12 cellular contexts compared by ENCODE assay signal in the genomic region with DNA sequence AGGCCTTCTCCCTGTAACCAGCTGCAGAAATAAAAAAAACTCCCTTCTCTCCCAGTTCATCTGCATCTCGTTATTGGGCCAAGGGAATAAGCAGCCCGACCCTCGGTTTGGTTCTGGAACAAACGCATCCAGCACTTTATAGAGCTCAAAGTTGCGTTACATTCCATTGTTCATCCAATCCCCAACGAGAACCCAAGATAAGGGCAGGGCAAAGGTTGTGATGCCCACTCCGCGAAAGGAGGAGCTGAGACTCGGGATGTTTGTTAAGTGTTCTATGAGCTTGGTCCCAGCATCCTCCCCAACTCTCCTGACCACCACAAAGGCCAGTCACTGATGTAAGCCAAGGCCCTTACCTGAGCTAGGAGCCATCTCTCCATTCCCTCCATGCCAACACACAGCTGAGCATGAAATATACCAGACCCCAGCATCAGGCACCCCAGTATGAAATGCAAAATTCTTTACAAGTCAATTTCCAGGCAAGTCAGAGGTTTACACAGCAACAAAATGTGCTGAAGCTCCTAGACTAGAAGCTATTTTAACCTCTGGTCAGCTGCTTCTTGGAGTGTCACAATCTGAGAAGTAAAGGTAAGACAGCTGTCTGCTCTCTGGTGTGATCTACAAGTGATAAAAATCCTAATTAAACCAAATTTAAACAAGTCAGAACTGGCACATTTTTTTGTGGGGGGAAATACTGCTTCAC. TPM values are rescaled to one million over a fixed set of nuclear protein-coding genes. Genes with fewer than 3 reads are reported as not detected.
DNase-seq lines count a peak whose midpoint lies in the region; ATAC-seq and TF ChIP-seq lines count a peak whose summit lies in the region.
"Had no signal": no experiment of that assay in that cellular context is flagged by ENCODE, and none has a peak within 500 bp of the region (broad histone marks: within the 10 kb centered on the region; RNA-seq: fewer than 3 reads in every experiment).

No MANE protein-coding gene starts in this region.

- H3K27ac ChIP-seq in SU-DHL-6 (ENCODE audit: low read depth, low read length) (peak overlapping the region; percentile 19; the same call in 1 of the 2 replicates), psoas muscle (peak overlapping the region; percentile 78)
- H3K27ac ChIP-seq: SJSA1 had no signal

- POLR2A ChIA-PET in Caco-2 (lab: Charles Lee), result interaction anchor here (1.1 to 1.6 kb wide), 2 partner anchors 18 to 21 kb away, joined by 8 to 14 read pairs; a partner anchor contains a TSS

- H3K36me3 Mint-ChIP-seq in Caco-2 (ENCODE audit: insufficient read depth, unreplicated experiment), result peaks cover 74% of the 10 kb centered on the region
- peaks cover 21% of the 10 kb centered on the region for H3K36me3 Mint-ChIP-seq in endothelial cell (ENCODE audit: low read depth, unreplicated experiment)

- H3K27ac Mint-ChIP-seq in Caco-2 (ENCODE audit: unreplicated experiment) (peak overlapping the region; percentile 73), endothelial cell (ENCODE audit: unreplicated experiment) (peak overlapping the region; percentile 77)

- intact Hi-C loops in Caco-2 (cut with micrococcal nuclease; ENCODE audit: unreplicated experiment) (no loop called here), psoas muscle (cut with DNase I) (no loop called here)

- H4K20me1 ChIP-seq in SU-DHL-6 (ENCODE audit: low read depth, low read length), result peaks cover 31% of the 10 kb centered on the region; the same call in 1 of the 2 replicates

- H3K4me1 ChIP-seq in Caco-2, result peaks cover 76% of the 10 kb centered on the region
- peaks cover 68% of the 10 kb centered on the region for H3K4me1 ChIP-seq in psoas muscle
- H3K4me1 ChIP-seq: SJSA1 had no signal

- H3K9me3 Mint-ChIP-seq in Caco-2 (ENCODE audit: unreplicated experiment) (no peaks in the 10 kb centered on the region), endothelial cell (ENCODE audit: unreplicated experiment) (no peaks in the 10 kb centered on the region)

- H3K36me3 ChIP-seq in Caco-2 (ENCODE audit: control insufficient read depth, insufficient read depth, low read length), result no peaks in the 10 kb centered on the region
- no peaks in the 10 kb centered on the region for H3K36me3 ChIP-seq in SU-DHL-6 (ENCODE audit: low read length)
- H3K36me3 ChIP-seq in psoas muscle (ENCODE audit: insufficient read depth in 1 of 2, low read depth in 1 of 2), result no peaks in the 10 kb centered on the region
- H3K36me3 ChIP-seq: MG63, SJSA1 had no signal

- H3K9ac ChIP-seq in SU-DHL-6 (ENCODE audit: low read length), result no peak overlapping the region

- H3K27me3 Mint-ChIP-seq in Caco-2 (ENCODE audit: insufficient read depth, unreplicated experiment) (no peaks in the 10 kb centered on the region), endothelial cell (ENCODE audit: unreplicated experiment) (peaks cover 10% of the 10 kb centered on the region)

- no peaks in the 10 kb centered on the region; the same call in 1 of the 2 replicates for H3F3A ChIP-seq in SU-DHL-6 (ENCODE audit: insufficient read depth)

- TF ChIP-seq CTCF in Caco-2 (IDR thresholded peaks at IDR 0.05; ENCODE audit: insufficient read depth in 1 of 2, low read depth in 1 of 2, low read length in 1 of 2, severe bottlenecking in 1 of 2, unreplicated experiment in 1 of 2), result no peak
- TF ChIP-seq CTCF in SU-DHL-6 (IDR thresholded peaks at IDR 0.05; ENCODE audit: insufficient read depth, low read length, poor library complexity, severe bottlenecking), result no peak
- TF ChIP-seq CTCF in endothelial cell (IDR thresholded peaks at IDR 0.05; ENCODE audit: unreplicated experiment), result no peak
- TF ChIP-seq CTCF in psoas muscle (IDR thresholded peaks at IDR 0.05), result no peak

- no peaks in the 10 kb centered on the region for H3K9me3 ChIP-seq in Caco-2
- H3K9me3 ChIP-seq in SU-DHL-6 (ENCODE audit: insufficient read depth, low read length), result no peaks in the 10 kb centered on the region
- no peaks in the 10 kb centered on the region for H3K9me3 ChIP-seq in psoas muscle
- H3K9me3 ChIP-seq: MG63, SJSA1 had no signal

- H3K4me1 Mint-ChIP-seq in Caco-2 (ENCODE audit: low read depth, unreplicated experiment) (peaks cover 54% of the 10 kb centered on the region), endothelial cell (ENCODE audit: unreplicated experiment) (peaks cover 38% of the 10 kb centered on the region)

- BruUV-seq in Caco-2 (replicated peaks; lab: Mats Ljungman, UMichigan), result no TSS peak

- peak in 1 of 2 experiments; percentile 47 for DNase-seq in Caco-2
- DNase-seq in endothelial cell (ENCODE audit: low spot score), result no peak
- no peak for DNase-seq in psoas muscle
- no peak for DNase-seq in SIG-M5 treated with dmso at 0.1 percent for 504 hours (lab: John Stamatoyannopoulos, UW; ENCODE audit: unreplicated experiment)
- DNase-seq in nucleus accumbens (lab: John Stamatoyannopoulos, UW), result no peak
- no peak for DNase-seq in Ammon's horn (ENCODE audit: low spot score)
- DNase-seq: aorta, MG63, NCI-H524 had no signal

- peaks cover 98% of the 10 kb centered on the region for H3K79me2 ChIP-seq in SU-DHL-6 (ENCODE audit: insufficient read depth, low read length)

- H3K9me2 ChIP-seq in SU-DHL-6 (replicated peaks; ENCODE audit: insufficient read depth, low read length), result no peaks in the 10 kb centered on the region

- peak in 2 of 4 donors; percentile 55 to 65 for ATAC-seq in psoas muscle
- ATAC-seq in GM19452 (IDR thresholded peaks at IDR 0.05; ENCODE audit: unreplicated experiment), result no peak

- CTCF ChIA-PET in Caco-2 (lab: Charles Lee), result interaction anchor here (0.6 to 1.4 kb wide), 7 partner anchors 9 to 274 kb away, joined by 3 to 10 read pairs (median 4); a partner anchor contains a TSS

- H3K27me3 ChIP-seq in Caco-2 (replicated peaks; ENCODE audit: control insufficient read depth, insufficient read depth, low read length) (no peaks in the 10 kb centered on the region), SU-DHL-6 (ENCODE audit: low read length) (no peaks in the 10 kb centered on the region), psoas muscle (ENCODE audit: insufficient read depth in 3 of 3, low read length in 2 of 3) (no peaks in the 10 kb centered on the region)
- H3K27me3 ChIP-seq: MG63, SJSA1 had no signal

- H3K4me3 ChIP-seq in Caco-2 (ENCODE audit: low read depth, low read length) (no peak overlapping the region), SU-DHL-6 (ENCODE audit: insufficient read depth, low read length, poor library complexity, severe bottlenecking) (no peak overlapping the region), psoas muscle (no peak overlapping the region)
- H3K4me3 ChIP-seq: MG63, SJSA1 had no signal

- WGBS in psoas muscle, 3 donors, result 65 to 71% (median 69%) methylated on average over 9 of the region's 9 CpGs

- no peak overlapping the region for H3K4me2 ChIP-seq in SU-DHL-6 (ENCODE audit: low read depth, low read length, poor library complexity, severe bottlenecking)

- H3K4me3 Mint-ChIP-seq in Caco-2 (ENCODE audit: unreplicated experiment), result peak overlapping the region; percentile 7
- H3K4me3 Mint-ChIP-seq in endothelial cell (ENCODE audit: unreplicated experiment), result no peak overlapping the region

- no peak overlapping the region for H2AFZ ChIP-seq in SU-DHL-6 (ENCODE audit: low read depth, low read length, severe bottlenecking)

RNA-seq across cellular contexts. Expression of a gene that starts 17.9 kb away (rescaled TPM):
- total RNA-seq in Caco-2 (2022) (52.7 and 60.8 TPM in 2 replicates), endothelial cell (ENCODE audit: unreplicated experiment) (36.3 TPM), psoas muscle (10 to 100 TPM; 25.1 to 36.4 (median 34.9) TPM)
- 10 to 100 TPM; 47.0 to 69.8 (median 55.5) TPM for polyA plus RNA-seq in psoas muscle

RNA-seq across cellular contexts. Expression of a gene that starts 20.8 kb away (rescaled TPM):
- total RNA-seq in Caco-2 (2022) (62.4 and 76.9 TPM in 2 replicates), endothelial cell (ENCODE audit: unreplicated experiment) (202 TPM), psoas muscle (10 to 100 TPM in 1 of 4 donors, 1 to 10 TPM in 3; 7.3 to 11.2 (median 7.7) TPM)
- polyA plus RNA-seq in psoas muscle, result 10 to 100 TPM in 1 of 3 donors, 1 to 10 TPM in 2; 5.4 to 13.0 (median 6.4) TPM
